In genomic region chr6:113586413-113586812, GRCh38 we compare ENCODE assay signal across 16 cellular contexts.
A peak's percentile ranks its signal among the peaks of the same experiment; 100 is the strongest.
DNase-seq lines count a peak whose midpoint lies in the region; ATAC-seq, FAIRE-seq and TF ChIP-seq lines count a peak whose summit lies in the region.
"Had no signal": no experiment of that assay in that cellular context is flagged by ENCODE, and none has a peak within 500 bp of the region (broad histone marks: within the 10 kb centered on the region; RNA-seq: fewer than 3 reads in every experiment).

No MANE protein-coding gene starts in this region.

- POLR2A ChIA-PET in PC-3 (lab: Charles Lee; ENCODE audit: unreplicated experiment): no interaction called here
- POLR2A ChIA-PET in H1 (lab: Charles Lee; ENCODE audit: partially characterized antibody): interaction anchor here (0.6 to 3.3 kb wide), 6 partner anchors 9 to 1801 kb away, joined by 3 to 9 read pairs (median 4); no protein-coding TSS in a partner anchor
- POLR2A ChIA-PET in activated CD4-positive, alpha-beta T cell treated with anti-CD3 and anti-CD28 coated beads for 36 hours (lab: Charles Lee): no interaction called here

- H3K36me3 Mint-ChIP-seq in neural crest cell (ENCODE audit: low read depth): no peaks in the 10 kb centered on the region
- no peaks in the 10 kb centered on the region for H3K36me3 Mint-ChIP-seq in activated CD4-positive, alpha-beta T cell treated with anti-CD3 and anti-CD28 coated beads for 36 hours (ENCODE audit: low read depth)

- H3K79me2 ChIP-seq in PC-3 (ENCODE audit: low read length): no peaks in the 10 kb centered on the region
- no peaks in the 10 kb centered on the region for H3K79me2 ChIP-seq in H1 (ENCODE audit: control insufficient read depth in 1 of 2, insufficient read depth in 2 of 2, low read length in 2 of 2)

- no peak overlapping the region for H2BK15ac ChIP-seq in H1 (ENCODE audit: low read length)

- no peak overlapping the region for H2AFZ ChIP-seq in PC-3 (ENCODE audit: low read length)
- H2AFZ ChIP-seq in H1 (ENCODE audit: low read length): no peak overlapping the region

- H2BK5ac ChIP-seq in H1 (ENCODE audit: low read depth, low read length): peak overlapping the region; percentile 84; the same call in 1 of the 2 replicates

- no peaks in the 10 kb centered on the region for H3K79me1 ChIP-seq in H1 (ENCODE audit: low read depth, low read length)

- H4K20me1 ChIP-seq in PC-3 (ENCODE audit: low read length) (no peaks in the 10 kb centered on the region), H1 (replicated peaks in 1 of 2; ENCODE audit: control insufficient read depth in 1 of 2, insufficient read depth in 2 of 2, low read length in 2 of 2) (no peaks in the 10 kb centered on the region)
- H4K20me1 ChIP-seq: BLaER1 treated with 17β-estradiol and CSF1 and Interleukin-3, amounts not matched to agents 10 nM and 100 nM had no signal

- peaks cover 9% of the 10 kb centered on the region for H3K9me3 Mint-ChIP-seq in neural crest cell
- H3K9me3 Mint-ChIP-seq in activated CD4-positive, alpha-beta T cell treated with anti-CD3 and anti-CD28 coated beads for 36 hours (ENCODE audit: low read depth): no peaks in the 10 kb centered on the region
- H3K9me3 Mint-ChIP-seq: activated naive CD4-positive, alpha-beta T cell treated with anti-CD3 and anti-CD28 coated beads for 36 hours had no signal

- H3K4ac ChIP-seq in H1 (replicated peaks; ENCODE audit: insufficient read length, low read depth, low read length): no peak overlapping the region

- FAIRE-seq in H1 (lab: Jason Lieb, UNC): no peak

- H3K27me3 Mint-ChIP-seq in neural crest cell (ENCODE audit: low read depth): no peaks in the 10 kb centered on the region
- H3K27me3 Mint-ChIP-seq in activated CD4-positive, alpha-beta T cell treated with anti-CD3 and anti-CD28 coated beads for 36 hours: peaks cover 4% of the 10 kb centered on the region

- no peak for TF ChIP-seq POLR2A in H1 (IDR thresholded peaks at IDR 0.05; ENCODE audit: control extremely low read depth in 1 of 2, low read depth in 2 of 2, low read length in 2 of 2)

- H3K4me1 ChIP-seq in PC-3 (ENCODE audit: insufficient read depth, low read length): no peaks in the 10 kb centered on the region
- peaks cover 3 to 17% (median 9%) of the 10 kb centered on the region in 4 experiments; a peak in 5 of 7 replicates for H3K4me1 ChIP-seq in H1 (replicated peaks in 1 of 4; ENCODE audit: control insufficient read depth in 3 of 4, insufficient read depth in 4 of 4, low read length in 3 of 4)
- peaks cover 4% of the 10 kb centered on the region; the same call in 1 of the 2 replicates for H3K4me1 ChIP-seq in BE2C
- H3K4me1 ChIP-seq: prostate gland, uterus had no signal

- H4K5ac ChIP-seq in H1 (ENCODE audit: insufficient read length, low read depth, low read length): peak overlapping the region; percentile 89

- no peak overlapping the region for H3K14ac ChIP-seq in H1 (ENCODE audit: insufficient read length)

- H3K27ac Mint-ChIP-seq in neural crest cell (ENCODE audit: unreplicated experiment): peak overlapping the region; percentile 94
- H3K27ac Mint-ChIP-seq in activated CD4-positive, alpha-beta T cell treated with anti-CD3 and anti-CD28 coated beads for 36 hours: no peak overlapping the region
- H3K27ac Mint-ChIP-seq: activated naive CD4-positive, alpha-beta T cell treated with anti-CD3 and anti-CD28 coated beads for 36 hours had no signal

- TF ChIP-seq RAD21 in H1 (IDR thresholded peaks at IDR 0.05 in 1 of 2, conservative IDR thresholded peaks at IDR 0.05 in 1 of 2; ENCODE audit: low read depth in 2 of 2, low read length in 2 of 2): no peak

- H3K27me3 ChIP-seq in PC-3 (ENCODE audit: low read length): no peaks in the 10 kb centered on the region
- no peaks in the 10 kb centered on the region for H3K27me3 ChIP-seq in H1 (replicated peaks in 1 of 4; ENCODE audit: control insufficient read depth in 3 of 4, extremely low read depth in 1 of 4, insufficient read depth in 3 of 4, low read length in 3 of 4)
- H3K27me3 ChIP-seq in BE2C: no peaks in the 10 kb centered on the region
- H3K27me3 ChIP-seq: BLaER1 treated with 17β-estradiol and CSF1 and Interleukin-3, amounts not matched to agents 10 nM and 100 nM; uterus had no signal

- no peak overlapping the region for H3K56ac ChIP-seq in H1 (replicated peaks; ENCODE audit: insufficient read length, low read depth, low read length)

- no peak overlapping the region for H4K8ac ChIP-seq in H1 (ENCODE audit: extremely low read depth, insufficient read depth, low read length)

- no peak for TF ChIP-seq CTCF in PC-3 (conservative IDR thresholded peaks at IDR 0.05; ENCODE audit: low read depth, low read length)
- TF ChIP-seq CTCF in H1 (IDR thresholded peaks at IDR 0.05; ENCODE audit: control extremely low read depth in 1 of 3, insufficient read depth in 1 of 3, low read depth in 1 of 3, low read length in 3 of 3): no peak
- no peak for TF ChIP-seq CTCF in neural crest cell (conservative IDR thresholded peaks at IDR 0.05)
- no peak for TF ChIP-seq CTCF in BE2C (IDR thresholded peaks at IDR 0.05; ENCODE audit: low read depth, low read length)

- TF ChIP-seq EP300 in H1 (IDR thresholded peaks at IDR 0.05; ENCODE audit: borderline replicate concordance in 1 of 2, low read depth in 2 of 2, low read length in 2 of 2): no peak

- H3K18ac ChIP-seq in H1 (ENCODE audit: extremely low read depth, low read length): no peak overlapping the region

- peak; percentile 49 for DNase-seq in GM03348 (ENCODE audit: low spot score)
- peak; percentile 44 for DNase-seq in PC-3
- no peak for DNase-seq in H1 (ENCODE audit: low read depth in 1 of 2, low spot score in 2 of 2)
- DNase-seq in neural crest cell (ENCODE audit: low read depth, low spot score): no peak
- DNase-seq in activated CD4-positive, alpha-beta T cell treated with anti-CD3 and anti-CD28 coated beads for 36 hours: no peak
- DNase-seq in BE2C: no peak
- DNase-seq in midbrain (lab: John Stamatoyannopoulos, UW): no peak
- DNase-seq: activated naive CD4-positive, alpha-beta T cell treated with anti-CD3 and anti-CD28 coated beads for 36 hours; DMS79 treated with DMSO at 0.1 percent for 48 hours; NCI-H2171 treated with DMSO at 0.1 percent for 48 hours; stimulated activated CD4-positive, alpha-beta T cell treated with anti-CD3 and anti-CD28 coated beads, Interleukin-2, amount 100 ng/mL, for 24 hours; uterus had no signal

- H3K4me1 Mint-ChIP-seq in neural crest cell: peaks cover 59% of the 10 kb centered on the region
- no peaks in the 10 kb centered on the region for H3K4me1 Mint-ChIP-seq in activated CD4-positive, alpha-beta T cell treated with anti-CD3 and anti-CD28 coated beads for 36 hours

- CTCF ChIA-PET in PC-3 (lab: Charles Lee): no interaction called here
- CTCF ChIA-PET in H1 (lab: Charles Lee; ENCODE audit: partially characterized antibody): interaction anchor here (0.8 kb wide), 1 partner anchor 24 kb away, joined by 3 read pairs; no protein-coding TSS in a partner anchor
- CTCF ChIA-PET in activated CD4-positive, alpha-beta T cell treated with anti-CD3 and anti-CD28 coated beads for 36 hours (lab: Charles Lee): no interaction called here

- H3K4me2 ChIP-seq in PC-3 (ENCODE audit: low read length) (no peak overlapping the region), H1 (ENCODE audit: insufficient read depth in 1 of 2, low read depth in 2 of 2, low read length in 2 of 2) (peak overlapping the region; percentile 62 to 77; a peak in 3 of 4 replicates)
- H3K4me2 ChIP-seq: BLaER1 treated with 17β-estradiol and CSF1 and Interleukin-3, amounts not matched to agents 10 nM and 100 nM had no signal

- H2BK20ac ChIP-seq in H1 (ENCODE audit: low read length): no peak overlapping the region

- 62% methylated on average over 1 of the region's 1 CpG; no CpG with 5 or more reads in 1 of the 2 experiments for WGBS in H1 (ENCODE audit: extremely low coverage in 1 of 2, insufficient coverage in 1 of 2, insufficient read length in 1 of 2, insufficient replicate concordance in 2 of 2, low coverage in 1 of 2, low lambda C conversion rate in 2 of 2, missing lambda C conversion rate in 1 of 2), 2 experiments

- no peaks in the 10 kb centered on the region; the same call in 1 of the 2 replicates for H3K23me2 ChIP-seq in H1 (ENCODE audit: low read depth, low read length)

- peak overlapping the region; percentile 85 for H3K4me3 Mint-ChIP-seq in neural crest cell
- no peak overlapping the region for H3K4me3 Mint-ChIP-seq in activated CD4-positive, alpha-beta T cell treated with anti-CD3 and anti-CD28 coated beads for 36 hours
- H3K4me3 Mint-ChIP-seq: activated naive CD4-positive, alpha-beta T cell treated with anti-CD3 and anti-CD28 coated beads for 36 hours had no signal

- H3K23ac ChIP-seq in H1 (ENCODE audit: insufficient read length): no peak overlapping the region

- ATAC-seq in PC-3 (peak; percentile 13; the same call in 1 of the 2 replicates), HG03460 (IDR thresholded peaks at IDR 0.05; ENCODE audit: unreplicated experiment) (no peak)
- no peak for ATAC-seq in activated CD4-positive, alpha-beta T cell treated with anti-CD3 and anti-CD28 coated beads for 36 hours
- ATAC-seq: esophagus mucosa had no signal

- H3K4me3 ChIP-seq in PC-3 (ENCODE audit: low read length): no peak overlapping the region
- H3K4me3 ChIP-seq in H1 (ENCODE audit: extremely low read depth in 1 of 4, insufficient read depth in 2 of 4, low read depth in 3 of 4, low read length in 4 of 4): peak overlapping the region in 1 of 4 experiments; percentile 48; a peak in 1 of 8 replicates
- H3K4me3 ChIP-seq in BE2C (ENCODE audit: low read depth, low read length): no peak overlapping the region
- H3K4me3 ChIP-seq: BLaER1 treated with 17β-estradiol and CSF1 and Interleukin-3, amounts not matched to agents 10 nM and 100 nM; prostate gland; uterus had no signal

- H2BK120ac ChIP-seq in H1 (replicated peaks; ENCODE audit: low read depth, low read length): no peak overlapping the region

- no peak overlapping the region for H3K9ac ChIP-seq in PC-3 (ENCODE audit: low read length)
- peak overlapping the region in 1 of 4 experiments; percentile 48; a peak in 1 of 7 replicates for H3K9ac ChIP-seq in H1 (replicated peaks in 1 of 4; ENCODE audit: extremely low read depth in 1 of 4, low read depth in 3 of 4, low read length in 3 of 4)
- H3K9ac ChIP-seq: BLaER1 treated with 17β-estradiol and CSF1 and Interleukin-3, amounts not matched to agents 10 nM and 100 nM had no signal

- H3K36me3 ChIP-seq in PC-3 (ENCODE audit: low read depth, low read length): no peaks in the 10 kb centered on the region
- no peaks in the 10 kb centered on the region for H3K36me3 ChIP-seq in H1 (ENCODE audit: control insufficient read depth in 2 of 4, insufficient read depth in 4 of 4, low read length in 3 of 4)
- H3K36me3 ChIP-seq in BE2C: no peaks in the 10 kb centered on the region
- H3K36me3 ChIP-seq: BLaER1 treated with 17β-estradiol and CSF1 and Interleukin-3, amounts not matched to agents 10 nM and 100 nM; prostate gland; uterus had no signal

- H3K9me2 ChIP-seq in PC-3 (replicated peaks; ENCODE audit: low read length): no peaks in the 10 kb centered on the region

- H3K9me3 ChIP-seq in PC-3 (ENCODE audit: low read length) (no peaks in the 10 kb centered on the region), H1 (ENCODE audit: insufficient read depth in 2 of 2, low read depth in 1 of 2, low read length in 1 of 2) (no peaks in the 10 kb centered on the region), BE2C (no peaks in the 10 kb centered on the region)
- H3K9me3 ChIP-seq: BLaER1 treated with 17β-estradiol and CSF1 and Interleukin-3, amounts not matched to agents 10 nM and 100 nM; prostate gland; uterus had no signal

- no peak overlapping the region for H4K91ac ChIP-seq in H1 (replicated peaks; ENCODE audit: insufficient read length, low read length)

- no peak overlapping the region for H3K27ac ChIP-seq in PC-3 (ENCODE audit: low read length)
- peak overlapping the region; percentile 93; the same call in 1 of the 2 replicates for H3K27ac ChIP-seq in H1 (ENCODE audit: low read depth, low read length)
- H3K27ac ChIP-seq: BLaER1 treated with 17β-estradiol and CSF1 and Interleukin-3, amounts not matched to agents 10 nM and 100 nM; prostate gland; uterus had no signal

- no peaks in the 10 kb centered on the region for H3F3A ChIP-seq in PC-3 (ENCODE audit: low read length, unreplicated experiment)

- no peak overlapping the region for H2BK12ac ChIP-seq in H1 (ENCODE audit: low read depth, low read length)

- no TSS peak for BruUV-seq in PC-3 (replicated peaks; lab: Mats Ljungman, UMichigan)

- intact Hi-C loops in PC-3 (cut with micrococcal nuclease): no loop called here
- intact Hi-C loops in activated CD4-positive, alpha-beta T cell treated with anti-CD3 and anti-CD28 coated beads for 36 hours (cut with DNase I, micrococcal nuclease): no loop called here

- H2AK5ac ChIP-seq in H1 (ENCODE audit: low read depth, low read length): no peak overlapping the region

Comparison
In these comparisons a context has a peak if more than half of its experiments do, and no peak if none do; other contexts are left out.
1. DNase-seq: peak in GM03348 (single experiment) and PC-3 (single experiment); none in H1 (0 of 2), neural crest cell (single experiment), activated CD4-positive, alpha-beta T cell treated with anti-CD3 and anti-CD28 coated beads for 36 hours (single experiment), BE2C (single experiment) and midbrain (single experiment).